ENCODE assay signal across 10 cellular contexts in genomic region chr22:44180706-44181032, GRCh38. TPM values are rescaled to one million over a fixed set of nuclear protein-coding genes. Genes with fewer than 3 reads are reported as not detected.
DNase-seq lines count a peak whose midpoint lies in the region; ATAC-seq and TF ChIP-seq lines count a peak whose summit lies in the region.
"Had no signal": no experiment of that assay in that cellular context is flagged by ENCODE, and none has a peak within 500 bp of the region (broad histone marks: within the 10 kb centered on the region; RNA-seq: fewer than 3 reads in every experiment).

PARVG (plus strand) TSS chr22:44180925; CDS start chr22:44183330, 2,405 bp downstream.

- H3K4me3 ChIP-seq in adrenal gland: peak within 1 kb of the TSS in 1 of 4 donors; percentile 36

- no peaks in the 10 kb centered on the region for H3K36me3 ChIP-seq in adrenal gland (replicated peaks in 1 of 2)

- TF ChIP-seq CTCF in adrenal gland (IDR thresholded peaks at IDR 0.05): no peak
- TF ChIP-seq CTCF in natural killer cell (IDR thresholded peaks at IDR 0.05): no peak

- peak within 1 kb of the TSS in 3 of 5 donors; percentile 13 to 83 (median 65) for H3K27ac ChIP-seq in adrenal gland
- H3K27ac ChIP-seq: C4-2B had no signal

- H3K9me3 ChIP-seq in adrenal gland (replicated peaks in 1 of 3): no peaks in the 10 kb centered on the region

- no peak for DNase-seq in activated T-cell treated with anti-CD3 and anti-CD28 coated beads, Interleukin-2, amount 50 U/mL, for 24 hours
- DNase-seq in activated T-cell treated with anti-CD3 and anti-CD28 coated beads for 4 hours (no peak), MV-4-11 (lab: John Stamatoyannopoulos, UW) (peak; percentile 50), adrenal gland (no peak), natural killer cell (peak; percentile 26), NCI-H774 (lab: John Stamatoyannopoulos, UW) (no peak), HuH-7 (ENCODE audit: low spot score) (no peak), NCI-H345 treated with DMSO at 0.1 percent for 48 hours (lab: John Stamatoyannopoulos, UW; ENCODE audit: unreplicated experiment) (no peak)

- H3K36me3 Mint-ChIP-seq in activated T-cell treated with anti-CD3 and anti-CD28 coated beads, Interleukin-2, amount 50 U/mL, for 24 hours (ENCODE audit: low read depth): peaks cover 33% of the 10 kb centered on the region
- no peaks in the 10 kb centered on the region for H3K36me3 Mint-ChIP-seq in natural killer cell

- peaks cover 33% of the 10 kb centered on the region for H3K4me1 Mint-ChIP-seq in activated T-cell treated with anti-CD3 and anti-CD28 coated beads, Interleukin-2, amount 50 U/mL, for 24 hours (ENCODE audit: low read depth)
- peaks cover 28 to 41% of the 10 kb centered on the region in 2 donors for H3K4me1 Mint-ChIP-seq in natural killer cell

- WGBS in adrenal gland, 4 donors: 46 to 61% (median 53%) methylated on average over 5 of the region's 5 CpGs

- H3K27me3 Mint-ChIP-seq in activated T-cell treated with anti-CD3 and anti-CD28 coated beads, Interleukin-2, amount 50 U/mL, for 24 hours: no peaks in the 10 kb centered on the region
- no peaks in the 10 kb centered on the region for H3K27me3 Mint-ChIP-seq in natural killer cell (ENCODE audit: low read depth in 2 of 2)

- peak within 1 kb of the TSS; percentile 96 for H3K27ac Mint-ChIP-seq in activated T-cell treated with anti-CD3 and anti-CD28 coated beads, Interleukin-2, amount 50 U/mL, for 24 hours
- H3K27ac Mint-ChIP-seq in natural killer cell: peak within 1 kb of the TSS; percentile 91

- intact Hi-C loops in adrenal gland (cut with DNase I): no loop called here
- intact Hi-C loops in natural killer cell (cut with micrococcal nuclease): loop anchor here (5.0 kb wide), 1 partner anchor 368 kb away; the partner anchor contains the start of gene EFCAB6

- H3K9me3 Mint-ChIP-seq in activated T-cell treated with anti-CD3 and anti-CD28 coated beads, Interleukin-2, amount 50 U/mL, for 24 hours: no peaks in the 10 kb centered on the region
- no peaks in the 10 kb centered on the region for H3K9me3 Mint-ChIP-seq in natural killer cell

- no peaks in the 10 kb centered on the region for H3K27me3 ChIP-seq in adrenal gland

- ATAC-seq in natural killer cell: peak; percentile 34 to 50 (median 46)

- peak within 1 kb of the TSS; percentile 90 for H3K4me3 Mint-ChIP-seq in activated T-cell treated with anti-CD3 and anti-CD28 coated beads, Interleukin-2, amount 50 U/mL, for 24 hours
- peak within 1 kb of the TSS; percentile 90 for H3K4me3 Mint-ChIP-seq in natural killer cell

- H3K4me1 ChIP-seq in adrenal gland (replicated peaks in 1 of 2): no peaks in the 10 kb centered on the region

- TF ChIP-seq POLR2A in adrenal gland (IDR thresholded peaks at IDR 0.05): no peak

RNA-seq across cellular contexts. Expression of gene PARVG, which starts in this region (rescaled TPM):
- total RNA-seq in adrenal gland (10 to 100 TPM in 6 of 8 donors, 1 to 10 TPM in 2; 8.8 to 48.6 (median 15.7) TPM), natural killer cell (100 to 1,000 TPM; 130 to 146 (median 131) TPM)
- polyA plus RNA-seq in adrenal gland: 10 to 100 TPM in 2 of 3 donors, 1 to 10 TPM in 1; 4.8 to 61.1 (median 14.3) TPM
- total RNA-seq: pulmonary artery endothelial cell had no signal

Comparison
In these comparisons a context has a peak if more than half of its experiments do, and no peak if none do; other contexts are left out.
1. DNase-seq: peak in MV-4-11 (single experiment) and natural killer cell (single experiment); none in activated T-cell treated with anti-CD3 and anti-CD28 coated beads, Interleukin-2, amount 50 U/mL, for 24 hours (single experiment), activated T-cell treated with anti-CD3 and anti-CD28 coated beads for 4 hours (single experiment), adrenal gland (0 of 7), NCI-H774 (single experiment), HuH-7 (single experiment) and NCI-H345 treated with DMSO at 0.1 percent for 48 hours (single experiment).